In genomic region chr9:92293452-92294296, GRCh38 we compare ENCODE assay signal across 8 cellular contexts. TPM values are rescaled to one million over a fixed set of nuclear protein-coding genes. Genes with fewer than 3 reads are reported as not detected.
DNase-seq lines count a peak whose midpoint lies in the region; ATAC-seq, FAIRE-seq and TF ChIP-seq lines count a peak whose summit lies in the region.

IARS1 (minus strand) TSS chr9:92293697; CDS start chr9:92289419, 4,278 bp downstream.

- H3K4me1 ChIP-seq in small intestine (ENCODE audit: control insufficient read depth in 2 of 2, insufficient read depth in 1 of 2, low read depth in 1 of 2, low read length in 1 of 2): peaks cover 0 to 6% of the 10 kb centered on the region in 2 donors

- no peaks in the 10 kb centered on the region for H3K9me3 ChIP-seq in small intestine (ENCODE audit: control insufficient read depth, low read depth)

- DNase-seq in AG09309 (ENCODE audit: low read depth) (peak; percentile 94), NCI-H2227 treated with DMSO at 0.1 percent for 48 hours (lab: John Stamatoyannopoulos, UW) (peak; percentile 88), bronchial epithelial cell (ENCODE audit: low read depth) (peak; percentile 94), iPS-NIHi11 (ENCODE audit: low spot score) (peak; percentile 99), small intestine (peak; percentile 98)

- H3K27ac ChIP-seq in small intestine (ENCODE audit: low read depth in 1 of 2, low read length in 1 of 2): peak within 1 kb of the TSS; percentile 72 to 88

- H3K36me3 ChIP-seq in bronchial epithelial cell (ENCODE audit: control insufficient read depth, insufficient read depth, low read length) (peaks cover 5% of the 10 kb centered on the region), small intestine (ENCODE audit: control insufficient read depth in 2 of 2, insufficient read depth in 2 of 2, low read length in 2 of 2) (peaks cover 0 to 2% of the 10 kb centered on the region in 2 donors)

- peak within 1 kb of the TSS; percentile 76 for H3K4me3 ChIP-seq in AG09309 (ENCODE audit: control insufficient read depth, low read depth, low read length)
- peak within 1 kb of the TSS; percentile 82 for H3K4me3 ChIP-seq in WI38 (ENCODE audit: low read depth, low read length)
- peak within 1 kb of the TSS; percentile 54 for H3K4me3 ChIP-seq in bronchial epithelial cell (ENCODE audit: low read depth, low read length)
- H3K4me3 ChIP-seq in small intestine (ENCODE audit: low read depth in 1 of 2, low read length in 2 of 2): peak within 1 kb of the TSS; percentile 73 to 83

- FAIRE-seq in bronchial epithelial cell (lab: Jason Lieb, UNC) (no peak), small intestine (lab: Jason Lieb, UNC) (no peak)

- WGBS in small intestine, 3 donors: 0% methylated on average over 63 of the region's 63 CpGs

- TF ChIP-seq CTCF in AG09309 (IDR thresholded peaks at IDR 0.05; ENCODE audit: control insufficient read depth, insufficient read depth, low read depth, low read length, missing control alignments) (peak; percentile 31), WI38 (IDR thresholded peaks at IDR 0.05; ENCODE audit: low read depth, low read length) (no peak), bronchial epithelial cell (IDR thresholded peaks at IDR 0.05; ENCODE audit: insufficient read depth, low read length, severe bottlenecking) (peak; percentile 40)

- H3K27me3 ChIP-seq in bronchial epithelial cell (ENCODE audit: control insufficient read depth, insufficient read depth, low read length) (no peaks in the 10 kb centered on the region), small intestine (ENCODE audit: control insufficient read depth in 2 of 2, insufficient read depth in 2 of 2, low read length in 2 of 2) (no peaks in the 10 kb centered on the region)

- ATAC-seq in GM18909 (IDR thresholded peaks at IDR 0.05; ENCODE audit: poor library complexity, unreplicated experiment): peak; percentile 97
- ATAC-seq in HG03175 (IDR thresholded peaks at IDR 0.05; ENCODE audit: unreplicated experiment): peak; percentile 97

RNA-seq across cellular contexts. Expression of gene IARS1, which starts in this region (rescaled TPM):
- total RNA-seq in bronchial epithelial cell: 379 and 631 TPM in 2 replicates
- 10 to 100 TPM in 1 of 3 donors, 1 to 10 TPM in 2; 5.1 to 47.3 (median 9.5) TPM for polyA plus RNA-seq in small intestine

Comparison
In these comparisons a context has a peak if more than half of its experiments do, and no peak if none do; other contexts are left out.
1. Peak in every context shown above with its lines: DNase-seq, ATAC-seq, H3K4me3 ChIP-seq and H3K27ac ChIP-seq.